1 cellular context compared by ENCODE assay signal in the genomic region with DNA sequence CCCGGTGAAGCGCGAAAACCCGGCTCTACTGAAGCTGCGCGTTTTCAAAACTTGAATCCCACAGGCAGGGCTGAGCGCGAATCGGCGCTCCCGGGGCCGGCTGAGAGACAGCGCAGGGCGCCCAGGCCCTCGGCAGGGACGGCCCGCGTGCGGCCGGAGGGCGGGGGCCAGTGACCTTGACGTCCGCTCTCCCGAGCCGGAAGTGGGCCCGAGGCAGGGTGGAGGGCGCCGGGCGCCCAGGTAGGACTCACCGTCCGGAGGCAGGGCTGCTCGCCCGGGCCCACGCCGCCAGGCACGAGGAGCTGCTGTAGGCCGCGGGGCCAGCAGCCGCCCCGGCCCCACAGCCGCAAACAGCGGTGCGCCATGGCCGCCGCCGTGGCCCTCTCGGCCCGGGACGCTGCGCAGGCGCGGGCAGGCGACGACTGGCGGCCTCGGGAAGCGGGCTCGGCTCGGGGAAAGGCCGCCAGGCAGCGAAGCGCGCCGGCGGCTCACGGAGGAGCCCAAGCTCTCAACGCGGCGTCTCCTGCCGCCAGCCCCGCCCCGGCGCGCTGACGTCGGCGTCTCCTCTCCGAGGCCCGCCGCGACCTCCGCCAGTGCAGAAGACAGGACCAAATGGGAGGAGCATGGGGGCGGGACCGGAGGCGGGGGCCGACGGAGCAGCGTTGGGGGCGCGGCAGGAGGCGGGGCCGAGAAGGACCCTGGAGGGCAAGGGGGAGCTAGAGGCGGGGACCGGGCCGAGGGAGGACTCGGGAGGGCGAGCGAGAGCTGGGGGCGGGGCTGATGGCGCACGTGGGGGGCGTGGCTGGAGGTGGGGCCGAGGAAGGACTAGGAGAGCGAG.
TF ChIP-seq lines count a peak whose summit lies in the region.

A gene (minus strand): TSS at position 510 of the 838 bp plus-strand sequence. CDS start 145 bp downstream, at position 365.

TF ChIP-seq in HepG2, 621 proteins besides CTCF, POLR2A, EP300 and RAD21 (continued from another document and continues in another):
- TF ChIP-seq, protein P1, sequence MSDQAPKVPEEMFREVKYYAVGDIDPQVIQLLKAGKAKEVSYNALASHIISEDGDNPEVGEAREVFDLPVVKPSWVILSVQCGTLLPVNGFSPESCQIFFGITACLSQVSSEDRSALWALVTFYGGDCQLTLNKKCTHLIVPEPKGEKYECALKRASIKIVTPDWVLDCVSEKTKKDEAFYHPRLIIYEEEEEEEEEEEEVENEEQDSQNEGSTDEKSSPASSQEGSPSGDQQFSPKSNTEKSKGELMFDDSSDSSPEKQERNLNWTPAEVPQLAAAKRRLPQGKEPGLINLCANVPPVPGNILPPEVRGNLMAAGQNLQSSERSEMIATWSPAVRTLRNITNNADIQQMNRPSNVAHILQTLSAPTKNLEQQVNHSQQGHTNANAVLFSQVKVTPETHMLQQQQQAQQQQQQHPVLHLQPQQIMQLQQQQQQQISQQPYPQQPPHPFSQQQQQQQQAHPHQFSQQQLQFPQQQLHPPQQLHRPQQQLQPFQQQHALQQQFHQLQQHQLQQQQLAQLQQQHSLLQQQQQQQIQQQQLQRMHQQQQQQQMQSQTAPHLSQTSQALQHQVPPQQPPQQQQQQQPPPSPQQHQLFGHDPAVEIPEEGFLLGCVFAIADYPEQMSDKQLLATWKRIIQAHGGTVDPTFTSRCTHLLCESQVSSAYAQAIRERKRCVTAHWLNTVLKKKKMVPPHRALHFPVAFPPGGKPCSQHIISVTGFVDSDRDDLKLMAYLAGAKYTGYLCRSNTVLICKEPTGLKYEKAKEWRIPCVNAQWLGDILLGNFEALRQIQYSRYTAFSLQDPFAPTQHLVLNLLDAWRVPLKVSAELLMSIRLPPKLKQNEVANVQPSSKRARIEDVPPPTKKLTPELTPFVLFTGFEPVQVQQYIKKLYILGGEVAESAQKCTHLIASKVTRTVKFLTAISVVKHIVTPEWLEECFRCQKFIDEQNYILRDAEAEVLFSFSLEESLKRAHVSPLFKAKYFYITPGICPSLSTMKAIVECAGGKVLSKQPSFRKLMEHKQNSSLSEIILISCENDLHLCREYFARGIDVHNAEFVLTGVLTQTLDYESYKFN (CRISPR knock-in tag; conservative IDR thresholded peaks at IDR 0.05): peak; percentile 47; the same call in 1 of the 2 replicates
- TF ChIP-seq ZNF121 (CRISPR knock-in tag; IDR thresholded peaks at IDR 0.05) (peak; percentile 71; the same call in 1 of the 2 replicates), PLRG1 (conservative IDR thresholded peaks at IDR 0.05) (no peak), POLR2AphosphoS5 (IDR thresholded peaks at IDR 0.05; ENCODE audit: low read depth, low read length) (peak; percentile 68), KDM1A (CRISPR knock-in tag; IDR thresholded peaks at IDR 0.05) (no peak), HNRNPH1 (optimal IDR thresholded peaks at IDR 0.05; ENCODE audit: low read depth, low read length) (no peak), TRIM24 (CRISPR knock-in tag; IDR thresholded peaks at IDR 0.05) (no peak), ZNF530 (CRISPR knock-in tag; IDR thresholded peaks at IDR 0.05; ENCODE audit: low read depth) (no peak), ZNF350 (CRISPR knock-in tag; IDR thresholded peaks at IDR 0.05; ENCODE audit: borderline replicate concordance, low read depth) (peak; percentile 48; the same call in 1 of the 2 replicates), SP1 (IDR thresholded peaks at IDR 0.05) (peak; percentile 72; the same call in 1 of the 2 replicates), SP1 (CRISPR knock-in tag; IDR thresholded peaks at IDR 0.05) (peak; percentile 80), GABPB1 (CRISPR knock-in tag; IDR thresholded peaks at IDR 0.05) (peak; percentile 91), SSRP1 (CRISPR knock-in tag; IDR thresholded peaks at IDR 0.05) (no peak), ZNF547 (CRISPR knock-in tag; IDR thresholded peaks at IDR 0.05) (peak; percentile 82), MEF2D (CRISPR knock-in tag; IDR thresholded peaks at IDR 0.05) (no peak), SP5 (CRISPR knock-in tag; IDR thresholded peaks at IDR 0.05; ENCODE audit: borderline replicate concordance, low read depth) (peak; percentile 80; the same call in 1 of the 2 replicates), FOXP1 (IDR thresholded peaks at IDR 0.05) (no peak), FOXP1 (CRISPR knock-in tag; IDR thresholded peaks at IDR 0.05) (no peak), ZNF138 (CRISPR knock-in tag; IDR thresholded peaks at IDR 0.05; ENCODE audit: low read depth) (peak; percentile 84; the same call in 1 of the 2 replicates), SALL1 (CRISPR knock-in tag; IDR thresholded peaks at IDR 0.05) (peak; percentile 66), JARID2 (CRISPR knock-in tag; IDR thresholded peaks at IDR 0.05; ENCODE audit: insufficient replicate concordance) (no peak), MEIS1 (CRISPR knock-in tag; IDR thresholded peaks at IDR 0.05; ENCODE audit: borderline replicate concordance) (0 out of 2 replicates have a peak, but pooled peaks have one; percentile 46), PCBP1 (IDR thresholded peaks at IDR 0.05; ENCODE audit: borderline replicate concordance, low read depth, low read length) (no peak), ZNF775 (CRISPR knock-in tag; IDR thresholded peaks at IDR 0.05; ENCODE audit: borderline replicate concordance) (no peak), NFRKB (IDR thresholded peaks at IDR 0.05) (no peak), YEATS4 (CRISPR knock-in tag; IDR thresholded peaks at IDR 0.05; ENCODE audit: borderline replicate concordance) (peak; percentile 83), RNF2 (conservative IDR thresholded peaks at IDR 0.05; ENCODE audit: low read depth) (peak; percentile 92; the same call in 1 of the 2 replicates), KMT2B (CRISPR knock-in tag; IDR thresholded peaks at IDR 0.05) (no peak), RBFOX2 (IDR thresholded peaks at IDR 0.05; ENCODE audit: low read depth, low read length) (peak; percentile 97), KLF6 (CRISPR knock-in tag; IDR thresholded peaks at IDR 0.05) (no peak; the same call in 1 of the 2 replicates), ZNF879 (CRISPR knock-in tag; IDR thresholded peaks at IDR 0.05) (no peak), KAT7 (CRISPR knock-in tag; IDR thresholded peaks at IDR 0.05; ENCODE audit: borderline replicate concordance) (no peak), ZNF33A (CRISPR knock-in tag; IDR thresholded peaks at IDR 0.05; ENCODE audit: borderline replicate concordance) (no peak), TEAD2 (CRISPR knock-in tag; IDR thresholded peaks at IDR 0.05) (peak; percentile 37; the same call in 1 of the 2 replicates), ZNF335 (CRISPR knock-in tag; IDR thresholded peaks at IDR 0.05) (0 out of 2 replicates have a peak, but pooled peaks have one; percentile 20), SMAD1 (CRISPR knock-in tag; IDR thresholded peaks at IDR 0.05; ENCODE audit: borderline replicate concordance, low read depth) (peak; percentile 90)
- TF ChIP-seq, protein P2, sequence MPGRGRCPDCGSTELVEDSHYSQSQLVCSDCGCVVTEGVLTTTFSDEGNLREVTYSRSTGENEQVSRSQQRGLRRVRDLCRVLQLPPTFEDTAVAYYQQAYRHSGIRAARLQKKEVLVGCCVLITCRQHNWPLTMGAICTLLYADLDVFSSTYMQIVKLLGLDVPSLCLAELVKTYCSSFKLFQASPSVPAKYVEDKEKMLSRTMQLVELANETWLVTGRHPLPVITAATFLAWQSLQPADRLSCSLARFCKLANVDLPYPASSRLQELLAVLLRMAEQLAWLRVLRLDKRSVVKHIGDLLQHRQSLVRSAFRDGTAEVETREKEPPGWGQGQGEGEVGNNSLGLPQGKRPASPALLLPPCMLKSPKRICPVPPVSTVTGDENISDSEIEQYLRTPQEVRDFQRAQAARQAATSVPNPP (CRISPR knock-in tag; IDR thresholded peaks at IDR 0.05): peak; percentile 65; the same call in 1 of the 2 replicates
- TF ChIP-seq, protein P3, sequence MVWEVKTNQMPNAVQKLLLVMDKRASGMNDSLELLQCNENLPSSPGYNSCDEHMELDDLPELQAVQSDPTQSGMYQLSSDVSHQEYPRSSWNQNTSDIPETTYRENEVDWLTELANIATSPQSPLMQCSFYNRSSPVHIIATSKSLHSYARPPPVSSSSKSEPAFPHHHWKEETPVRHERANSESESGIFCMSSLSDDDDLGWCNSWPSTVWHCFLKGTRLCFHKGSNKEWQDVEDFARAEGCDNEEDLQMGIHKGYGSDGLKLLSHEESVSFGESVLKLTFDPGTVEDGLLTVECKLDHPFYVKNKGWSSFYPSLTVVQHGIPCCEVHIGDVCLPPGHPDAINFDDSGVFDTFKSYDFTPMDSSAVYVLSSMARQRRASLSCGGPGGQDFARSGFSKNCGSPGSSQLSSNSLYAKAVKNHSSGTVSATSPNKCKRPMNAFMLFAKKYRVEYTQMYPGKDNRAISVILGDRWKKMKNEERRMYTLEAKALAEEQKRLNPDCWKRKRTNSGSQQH (CRISPR knock-in tag; IDR thresholded peaks at IDR 0.05; ENCODE audit: low read depth): no peak
- TF ChIP-seq, protein P4, sequence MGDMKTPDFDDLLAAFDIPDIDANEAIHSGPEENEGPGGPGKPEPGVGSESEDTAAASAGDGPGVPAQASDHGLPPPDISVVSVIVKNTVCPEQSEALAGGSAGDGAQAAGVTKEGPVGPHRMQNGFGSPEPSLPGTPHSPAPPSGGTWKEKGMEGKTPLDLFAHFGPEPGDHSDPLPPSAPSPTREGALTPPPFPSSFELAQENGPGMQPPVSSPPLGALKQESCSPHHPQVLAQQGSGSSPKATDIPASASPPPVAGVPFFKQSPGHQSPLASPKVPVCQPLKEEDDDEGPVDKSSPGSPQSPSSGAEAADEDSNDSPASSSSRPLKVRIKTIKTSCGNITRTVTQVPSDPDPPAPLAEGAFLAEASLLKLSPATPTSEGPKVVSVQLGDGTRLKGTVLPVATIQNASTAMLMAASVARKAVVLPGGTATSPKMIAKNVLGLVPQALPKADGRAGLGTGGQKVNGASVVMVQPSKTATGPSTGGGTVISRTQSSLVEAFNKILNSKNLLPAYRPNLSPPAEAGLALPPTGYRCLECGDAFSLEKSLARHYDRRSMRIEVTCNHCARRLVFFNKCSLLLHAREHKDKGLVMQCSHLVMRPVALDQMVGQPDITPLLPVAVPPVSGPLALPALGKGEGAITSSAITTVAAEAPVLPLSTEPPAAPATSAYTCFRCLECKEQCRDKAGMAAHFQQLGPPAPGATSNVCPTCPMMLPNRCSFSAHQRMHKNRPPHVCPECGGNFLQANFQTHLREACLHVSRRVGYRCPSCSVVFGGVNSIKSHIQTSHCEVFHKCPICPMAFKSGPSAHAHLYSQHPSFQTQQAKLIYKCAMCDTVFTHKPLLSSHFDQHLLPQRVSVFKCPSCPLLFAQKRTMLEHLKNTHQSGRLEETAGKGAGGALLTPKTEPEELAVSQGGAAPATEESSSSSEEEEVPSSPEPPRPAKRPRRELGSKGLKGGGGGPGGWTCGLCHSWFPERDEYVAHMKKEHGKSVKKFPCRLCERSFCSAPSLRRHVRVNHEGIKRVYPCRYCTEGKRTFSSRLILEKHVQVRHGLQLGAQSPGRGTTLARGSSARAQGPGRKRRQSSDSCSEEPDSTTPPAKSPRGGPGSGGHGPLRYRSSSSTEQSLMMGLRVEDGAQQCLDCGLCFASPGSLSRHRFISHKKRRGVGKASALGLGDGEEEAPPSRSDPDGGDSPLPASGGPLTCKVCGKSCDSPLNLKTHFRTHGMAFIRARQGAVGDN (CRISPR knock-in tag; IDR thresholded peaks at IDR 0.05): peak; percentile 92
- TF ChIP-seq, protein P5, sequence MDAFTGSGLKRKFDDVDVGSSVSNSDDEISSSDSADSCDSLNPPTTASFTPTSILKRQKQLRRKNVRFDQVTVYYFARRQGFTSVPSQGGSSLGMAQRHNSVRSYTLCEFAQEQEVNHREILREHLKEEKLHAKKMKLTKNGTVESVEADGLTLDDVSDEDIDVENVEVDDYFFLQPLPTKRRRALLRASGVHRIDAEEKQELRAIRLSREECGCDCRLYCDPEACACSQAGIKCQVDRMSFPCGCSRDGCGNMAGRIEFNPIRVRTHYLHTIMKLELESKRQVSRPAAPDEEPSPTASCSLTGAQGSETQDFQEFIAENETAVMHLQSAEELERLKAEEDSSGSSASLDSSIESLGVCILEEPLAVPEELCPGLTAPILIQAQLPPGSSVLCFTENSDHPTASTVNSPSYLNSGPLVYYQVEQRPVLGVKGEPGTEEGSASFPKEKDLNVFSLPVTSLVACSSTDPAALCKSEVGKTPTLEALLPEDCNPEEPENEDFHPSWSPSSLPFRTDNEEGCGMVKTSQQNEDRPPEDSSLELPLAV (CRISPR knock-in tag; conservative IDR thresholded peaks at IDR 0.05; ENCODE audit: low read depth): no peak
- TF ChIP-seq, protein P6, sequence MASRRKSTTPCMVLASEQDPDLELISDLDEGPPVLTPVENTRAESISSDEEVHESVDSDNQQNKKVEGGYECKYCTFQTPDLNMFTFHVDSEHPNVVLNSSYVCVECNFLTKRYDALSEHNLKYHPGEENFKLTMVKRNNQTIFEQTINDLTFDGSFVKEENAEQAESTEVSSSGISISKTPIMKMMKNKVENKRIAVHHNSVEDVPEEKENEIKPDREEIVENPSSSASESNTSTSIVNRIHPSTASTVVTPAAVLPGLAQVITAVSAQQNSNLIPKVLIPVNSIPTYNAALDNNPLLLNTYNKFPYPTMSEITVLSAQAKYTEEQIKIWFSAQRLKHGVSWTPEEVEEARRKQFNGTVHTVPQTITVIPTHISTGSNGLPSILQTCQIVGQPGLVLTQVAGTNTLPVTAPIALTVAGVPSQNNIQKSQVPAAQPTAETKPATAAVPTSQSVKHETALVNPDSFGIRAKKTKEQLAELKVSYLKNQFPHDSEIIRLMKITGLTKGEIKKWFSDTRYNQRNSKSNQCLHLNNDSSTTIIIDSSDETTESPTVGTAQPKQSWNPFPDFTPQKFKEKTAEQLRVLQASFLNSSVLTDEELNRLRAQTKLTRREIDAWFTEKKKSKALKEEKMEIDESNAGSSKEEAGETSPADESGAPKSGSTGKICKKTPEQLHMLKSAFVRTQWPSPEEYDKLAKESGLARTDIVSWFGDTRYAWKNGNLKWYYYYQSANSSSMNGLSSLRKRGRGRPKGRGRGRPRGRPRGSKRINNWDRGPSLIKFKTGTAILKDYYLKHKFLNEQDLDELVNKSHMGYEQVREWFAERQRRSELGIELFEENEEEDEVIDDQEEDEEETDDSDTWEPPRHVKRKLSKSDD (CRISPR knock-in tag; IDR thresholded peaks at IDR 0.05; ENCODE audit: low read depth): peak; percentile 20; the same call in 1 of the 2 replicates
- TF ChIP-seq, protein P7, sequence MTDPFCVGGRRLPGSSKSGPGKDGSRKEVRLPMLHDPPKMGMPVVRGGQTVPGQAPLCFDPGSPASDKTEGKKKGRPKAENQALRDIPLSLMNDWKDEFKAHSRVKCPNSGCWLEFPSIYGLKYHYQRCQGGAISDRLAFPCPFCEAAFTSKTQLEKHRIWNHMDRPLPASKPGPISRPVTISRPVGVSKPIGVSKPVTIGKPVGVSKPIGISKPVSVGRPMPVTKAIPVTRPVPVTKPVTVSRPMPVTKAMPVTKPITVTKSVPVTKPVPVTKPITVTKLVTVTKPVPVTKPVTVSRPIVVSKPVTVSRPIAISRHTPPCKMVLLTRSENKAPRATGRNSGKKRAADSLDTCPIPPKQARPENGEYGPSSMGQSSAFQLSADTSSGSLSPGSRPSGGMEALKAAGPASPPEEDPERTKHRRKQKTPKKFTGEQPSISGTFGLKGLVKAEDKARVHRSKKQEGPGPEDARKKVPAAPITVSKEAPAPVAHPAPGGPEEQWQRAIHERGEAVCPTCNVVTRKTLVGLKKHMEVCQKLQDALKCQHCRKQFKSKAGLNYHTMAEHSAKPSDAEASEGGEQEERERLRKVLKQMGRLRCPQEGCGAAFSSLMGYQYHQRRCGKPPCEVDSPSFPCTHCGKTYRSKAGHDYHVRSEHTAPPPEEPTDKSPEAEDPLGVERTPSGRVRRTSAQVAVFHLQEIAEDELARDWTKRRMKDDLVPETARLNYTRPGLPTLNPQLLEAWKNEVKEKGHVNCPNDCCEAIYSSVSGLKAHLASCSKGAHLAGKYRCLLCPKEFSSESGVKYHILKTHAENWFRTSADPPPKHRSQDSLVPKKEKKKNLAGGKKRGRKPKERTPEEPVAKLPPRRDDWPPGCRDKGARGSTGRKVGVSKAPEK (CRISPR knock-in tag; IDR thresholded peaks at IDR 0.05; ENCODE audit: borderline replicate concordance): no peak
